ENCODE assay signal across 15 cellular contexts in genomic region chr3:55189359-55189801, GRCh38.
DNase-seq lines count a peak whose midpoint lies in the region; ATAC-seq and TF ChIP-seq lines count a peak whose summit lies in the region.
"Had no signal": no experiment of that assay in that cellular context is flagged by ENCODE, and none has a peak within 500 bp of the region (broad histone marks: within the 10 kb centered on the region; RNA-seq: fewer than 3 reads in every experiment).

No MANE protein-coding gene starts in this region.

- H3K4me3 ChIP-seq in mammary epithelial cell (replicated peaks in 1 of 3; ENCODE audit: insufficient read depth in 1 of 3, low read depth in 2 of 3, low read length in 3 of 3): no peak overlapping the region
- H3K4me3 ChIP-seq in foreskin fibroblast (ENCODE audit: low read depth in 1 of 2, low read length in 2 of 2): no peak overlapping the region
- H3K4me3 ChIP-seq: coronary artery, heart left ventricle, PC-9 had no signal

- POLR2A ChIA-PET in MCF 10A (lab: Yijun Ruan, JAX): interaction anchor here (1.1 kb wide), 1 partner anchor 329 kb away, joined by 4 read pairs; no protein-coding TSS in a partner anchor

- no peak overlapping the region for H3K9ac ChIP-seq in mammary epithelial cell (ENCODE audit: insufficient read depth, low read length)

- H4K20me1 ChIP-seq in mammary epithelial cell (ENCODE audit: insufficient read depth, low read length): no peaks in the 10 kb centered on the region

- TF ChIP-seq CTCF in MCF 10A (IDR thresholded peaks at IDR 0.05; ENCODE audit: unreplicated experiment) (no peak), mammary epithelial cell (conservative IDR thresholded peaks at IDR 0.05 in 1 of 2, IDR thresholded peaks at IDR 0.05 in 1 of 2; ENCODE audit: extremely low read depth in 1 of 2, insufficient read depth in 1 of 2, low read depth in 1 of 2, low read length in 2 of 2) (no peak), foreskin fibroblast (IDR thresholded peaks at IDR 0.05; ENCODE audit: low read depth, low read length) (no peak)

- H3K27ac ChIP-seq in mammary epithelial cell (ENCODE audit: insufficient read depth, low read depth, low read length): no peak overlapping the region
- H3K27ac ChIP-seq: 22Rv1, coronary artery, PC-9 had no signal

- H3K27me3 ChIP-seq in mammary epithelial cell (ENCODE audit: insufficient read depth, low read length): no peaks in the 10 kb centered on the region

- ATAC-seq in stimulated activated naive B cell treated with anti-CD40 and anti-IgM and Interleukin-4, amounts not matched to agents 10 μg/mL and 1 μg/mL and 100 μg/mL, for 72 hours (replicated peaks): no peak

- peak; percentile 72 for DNase-seq in MCF 10A (ENCODE audit: unreplicated experiment)
- DNase-seq in mammary epithelial cell: no peak
- peak; percentile 89 for DNase-seq in SW480 (ENCODE audit: low spot score)
- DNase-seq in foreskin fibroblast: peak; percentile 87 to 88
- DNase-seq in stromal cell of bone marrow (ENCODE audit: low read depth): peak; percentile 47
- DNase-seq in stimulated activated naive B cell treated with anti-CD40 and anti-IgM and Interleukin-4, amounts not matched to agents 10 μg/mL and 1 μg/mL and 100 μg/mL, for 72 hours: no peak
- no peak for DNase-seq in HuH-7 (ENCODE audit: low spot score)
- no peak for DNase-seq in NCI-H510A treated with DMSO at 0.1 percent for 48 hours (lab: John Stamatoyannopoulos, UW)
- DNase-seq: activated naive CD4-positive, alpha-beta T cell treated with anti-CD3 and anti-CD28 coated beads, Interleukin-2, amount 50 U/mL, for 16 hours; midbrain; NCI-H2171 treated with DMSO at 0.1 percent for 48 hours; PC-9 had no signal

- no peaks in the 10 kb centered on the region for H3K4me1 ChIP-seq in mammary epithelial cell (ENCODE audit: insufficient read depth, low read length)
- H3K4me1 ChIP-seq: heart left ventricle had no signal

- no peak overlapping the region for H3K4me2 ChIP-seq in mammary epithelial cell (ENCODE audit: insufficient read depth, low read depth, low read length)
- H3K4me2 ChIP-seq: PC-9 had no signal

- no peak overlapping the region for H3K4me3 Mint-ChIP-seq in MCF 10A (ENCODE audit: unreplicated experiment)
- H3K4me3 Mint-ChIP-seq in stimulated activated naive B cell treated with anti-CD40 and anti-IgM and Interleukin-4, amounts not matched to agents 10 μg/mL and 1 μg/mL and 100 μg/mL, for 72 hours: no peak overlapping the region

- H3K9me3 ChIP-seq in mammary epithelial cell (replicated peaks; ENCODE audit: insufficient read depth, low read length): no peaks in the 10 kb centered on the region

- H3K36me3 ChIP-seq in mammary epithelial cell (ENCODE audit: insufficient read depth, low read length): no peaks in the 10 kb centered on the region
- H3K36me3 ChIP-seq: heart left ventricle had no signal

- no peaks in the 10 kb centered on the region for H3K79me2 ChIP-seq in mammary epithelial cell (ENCODE audit: insufficient read depth, low read length)

- H3K27ac Mint-ChIP-seq in MCF 10A (ENCODE audit: low read depth, unreplicated experiment): no peak overlapping the region
- no peak overlapping the region for H3K27ac Mint-ChIP-seq in stimulated activated naive B cell treated with anti-CD40 and anti-IgM and Interleukin-4, amounts not matched to agents 10 μg/mL and 1 μg/mL and 100 μg/mL, for 72 hours

- H2AFZ ChIP-seq in mammary epithelial cell (ENCODE audit: low read depth, low read length): no peak overlapping the region
- H2AFZ ChIP-seq: PC-9 had no signal

- intact Hi-C loops in MCF 10A (cut with micrococcal nuclease): loop anchor here (5.0 kb wide), 1 partner anchor 143 kb away; no protein-coding TSS in a partner anchor
- intact Hi-C loops in mammary epithelial cell (cut with micrococcal nuclease): no loop called here

- H3K4me1 Mint-ChIP-seq in MCF 10A (ENCODE audit: insufficient read depth, unreplicated experiment): peaks cover 14% of the 10 kb centered on the region
- no peaks in the 10 kb centered on the region for H3K4me1 Mint-ChIP-seq in stimulated activated naive B cell treated with anti-CD40 and anti-IgM and Interleukin-4, amounts not matched to agents 10 μg/mL and 1 μg/mL and 100 μg/mL, for 72 hours

- H3K27me3 Mint-ChIP-seq in MCF 10A (ENCODE audit: insufficient read depth, unreplicated experiment): no peaks in the 10 kb centered on the region
- H3K27me3 Mint-ChIP-seq in stimulated activated naive B cell treated with anti-CD40 and anti-IgM and Interleukin-4, amounts not matched to agents 10 μg/mL and 1 μg/mL and 100 μg/mL, for 72 hours: no peaks in the 10 kb centered on the region

- H3K36me3 Mint-ChIP-seq in MCF 10A (ENCODE audit: insufficient read depth, unreplicated experiment): no peaks in the 10 kb centered on the region
- no peaks in the 10 kb centered on the region for H3K36me3 Mint-ChIP-seq in stimulated activated naive B cell treated with anti-CD40 and anti-IgM and Interleukin-4, amounts not matched to agents 10 μg/mL and 1 μg/mL and 100 μg/mL, for 72 hours

- 71% methylated on average over 5 of the region's 5 CpGs for WGBS in mammary epithelial cell (ENCODE audit: low coverage, missing lambda C conversion rate)

- BruUV-seq in MCF 10A (replicated peaks; lab: Mats Ljungman, UMichigan) (no TSS peak), mammary epithelial cell (replicated peaks; lab: Mats Ljungman, UMichigan) (no TSS peak)

- no peaks in the 10 kb centered on the region for H3K9me3 Mint-ChIP-seq in MCF 10A (ENCODE audit: unreplicated experiment)
- peaks cover 4 to 8% of the 10 kb centered on the region in 2 donors for H3K9me3 Mint-ChIP-seq in stimulated activated naive B cell treated with anti-CD40 and anti-IgM and Interleukin-4, amounts not matched to agents 10 μg/mL and 1 μg/mL and 100 μg/mL, for 72 hours

- in situ Hi-C loops in mammary epithelial cell (cut with MboI; ENCODE audit: low sequenced_read_pairs in 2 of 2): loop anchor here in 1 of 2 donors (25.0 kb wide), 1 partner anchor 327 kb away; no protein-coding TSS in a partner anchor

- CTCF ChIA-PET in MCF 10A (lab: Yijun Ruan, JAX): interaction anchor here (0.6 kb wide), 1 partner anchor 11 kb away, joined by 3 read pairs; no protein-coding TSS in a partner anchor
- CTCF ChIA-PET in mammary epithelial cell (lab: Charles Lee; ENCODE audit: low non-redundant PET): no interaction called here

- dilution Hi-C loops in mammary epithelial cell (cut with HindIII; ENCODE audit: low sequenced_read_pairs): no loop called here

Comparison
In these comparisons a context has a peak if more than half of its experiments do, and no peak if none do; other contexts are left out.
1. DNase-seq: peak in MCF 10A (single experiment), SW480 (single experiment), foreskin fibroblast (2 of 2) and stromal cell of bone marrow (single experiment); none in mammary epithelial cell (single experiment), stimulated activated naive B cell treated with anti-CD40 and anti-IgM and Interleukin-4, amounts not matched to agents 10 μg/mL and 1 μg/mL and 100 μg/mL, for 72 hours (single experiment), HuH-7 (single experiment) and NCI-H510A treated with DMSO at 0.1 percent for 48 hours (single experiment).